Comparison of ENCODE assay signal across 1 cellular context in the genomic region with DNA sequence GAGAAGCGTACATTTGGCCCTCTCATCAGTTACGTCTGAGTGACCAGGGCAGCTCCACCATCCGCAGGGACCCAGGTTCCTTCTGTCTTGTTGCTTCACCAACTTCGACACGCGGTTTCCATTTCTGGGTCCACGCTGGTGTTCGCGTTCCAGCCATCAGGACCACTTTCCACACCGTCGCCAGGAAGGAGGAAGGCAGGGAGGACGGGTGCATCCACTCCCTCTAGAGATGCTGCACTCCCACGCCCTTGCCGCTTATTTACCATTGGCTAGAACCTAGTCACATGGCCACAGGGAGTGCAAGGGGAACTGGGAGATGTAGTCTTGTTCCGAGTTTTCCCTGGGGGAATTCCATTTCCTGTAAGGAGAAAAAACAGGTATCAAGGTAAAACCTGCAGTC.
A peak's percentile ranks its signal among the peaks of the same experiment; 100 is the strongest.
TF ChIP-seq lines count a peak whose summit lies in the region.

No MANE protein-coding gene starts in this region.

TF ChIP-seq in GM12878, 131 proteins besides CTCF, POLR2A, EP300 and RAD21:
- TF ChIP-seq, protein P1, sequence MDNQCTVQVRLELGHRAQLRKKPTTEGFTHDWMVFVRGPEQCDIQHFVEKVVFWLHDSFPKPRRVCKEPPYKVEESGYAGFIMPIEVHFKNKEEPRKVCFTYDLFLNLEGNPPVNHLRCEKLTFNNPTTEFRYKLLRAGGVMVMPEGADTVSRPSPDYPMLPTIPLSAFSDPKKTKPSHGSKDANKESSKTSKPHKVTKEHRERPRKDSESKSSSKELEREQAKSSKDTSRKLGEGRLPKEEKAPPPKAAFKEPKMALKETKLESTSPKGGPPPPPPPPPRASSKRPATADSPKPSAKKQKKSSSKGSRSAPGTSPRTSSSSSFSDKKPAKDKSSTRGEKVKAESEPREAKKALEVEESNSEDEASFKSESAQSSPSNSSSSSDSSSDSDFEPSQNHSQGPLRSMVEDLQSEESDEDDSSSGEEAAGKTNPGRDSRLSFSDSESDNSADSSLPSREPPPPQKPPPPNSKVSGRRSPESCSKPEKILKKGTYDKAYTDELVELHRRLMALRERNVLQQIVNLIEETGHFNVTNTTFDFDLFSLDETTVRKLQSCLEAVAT (IDR thresholded peaks at IDR 0.05): no peak
- TF ChIP-seq, protein P2, sequence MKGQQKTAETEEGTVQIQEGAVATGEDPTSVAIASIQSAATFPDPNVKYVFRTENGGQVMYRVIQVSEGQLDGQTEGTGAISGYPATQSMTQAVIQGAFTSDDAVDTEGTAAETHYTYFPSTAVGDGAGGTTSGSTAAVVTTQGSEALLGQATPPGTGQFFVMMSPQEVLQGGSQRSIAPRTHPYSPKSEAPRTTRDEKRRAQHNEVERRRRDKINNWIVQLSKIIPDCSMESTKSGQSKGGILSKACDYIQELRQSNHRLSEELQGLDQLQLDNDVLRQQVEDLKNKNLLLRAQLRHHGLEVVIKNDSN (IDR thresholded peaks at IDR 0.05; ENCODE audit: borderline replicate concordance, extremely low read length, insufficient read depth, low read depth, low read length): peak; percentile 59
- peak; percentile 38 for TF ChIP-seq SIX5 (IDR thresholded peaks at IDR 0.05; ENCODE audit: low read depth, low read length, severe bottlenecking)
TF ChIP-seq in GM12878: peak in this region for 2.
